Comparison of ENCODE assay signal across 8 cellular contexts in the genomic region with DNA sequence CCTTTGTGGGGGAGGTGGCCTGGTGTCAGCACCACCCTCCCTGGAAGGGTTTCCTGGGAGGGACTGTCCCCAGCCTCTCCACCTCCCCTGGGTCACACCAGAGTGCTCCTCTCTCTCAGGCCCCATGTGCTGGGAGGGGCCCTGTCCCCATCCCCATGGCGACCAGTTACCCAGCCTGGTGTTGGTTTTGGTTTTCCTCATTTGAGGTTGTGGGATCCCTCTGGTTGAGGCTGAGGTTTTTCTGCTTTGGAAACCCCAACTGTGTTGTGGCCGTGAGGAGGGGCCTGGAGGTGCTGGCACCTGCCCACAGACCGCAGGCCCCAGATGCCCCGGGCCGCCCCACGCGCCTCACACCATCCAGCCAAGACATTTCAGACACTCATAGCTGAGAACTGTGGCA.
DNase-seq lines count a peak whose midpoint lies in the region; ATAC-seq lines count a peak whose summit lies in the region.

No MANE protein-coding gene starts in this region.

- H3K4me3 Mint-ChIP-seq in CD4-positive, alpha-beta memory T cell, result peak overlapping the region in 4 of 8 donors; percentile 35 to 44 (median 37)

- no peaks in the 10 kb centered on the region for H3K36me3 ChIP-seq in CD4-positive, alpha-beta memory T cell (ENCODE audit: insufficient read depth, low read length)

- peak; percentile 62 for ATAC-seq in GM19452 (IDR thresholded peaks at IDR 0.05; ENCODE audit: unreplicated experiment)
- peak; percentile 68 for ATAC-seq in HG03460 (IDR thresholded peaks at IDR 0.05; ENCODE audit: unreplicated experiment)

- H3K36me3 Mint-ChIP-seq in CD4-positive, alpha-beta memory T cell, result peaks cover 0 to 9% of the 10 kb centered on the region in 2 donors

- peaks cover 43% of the 10 kb centered on the region for H3K4me1 ChIP-seq in CD4-positive, alpha-beta memory T cell (ENCODE audit: insufficient read depth, low read length)

- intact Hi-C loops in CD4-positive, alpha-beta memory T cell (cut with micrococcal nuclease), result no loop called here

- H3K9me3 ChIP-seq in CD4-positive, alpha-beta memory T cell (ENCODE audit: control insufficient read depth in 1 of 2, low read length in 2 of 2), result no peaks in the 10 kb centered on the region

- peak; percentile 46 to 67 (median 49) for DNase-seq in CD4-positive, alpha-beta memory T cell
- DNase-seq in activated T-cell treated with anti-CD3 and anti-CD28 coated beads, Interleukin-2, amount 50 U/mL, for 1 hour, result peak; percentile 49
- peak; percentile 46 for DNase-seq in stimulated activated CD8-positive, alpha-beta memory T cell treated with anti-CD3 and anti-CD28 coated beads, Interleukin-12 subunit alpha, Interleukin-12 subunit beta, amount 100 ng/mL, for 4 hours (ENCODE audit: low read depth)
- DNase-seq in inferior parietal cortex (ENCODE audit: extremely low spot score) (no peak), G401 (ENCODE audit: low spot score) (no peak), AML-193 (lab: John Stamatoyannopoulos, UW) (no peak)

- peaks cover 28 to 72% (median 45%) of the 10 kb centered on the region in 4 donors for H3K4me1 Mint-ChIP-seq in CD4-positive, alpha-beta memory T cell

- peak overlapping the region in 4 of 7 donors; percentile 2 to 78 (median 36) for H3K27ac Mint-ChIP-seq in CD4-positive, alpha-beta memory T cell

- H3K9me3 Mint-ChIP-seq in CD4-positive, alpha-beta memory T cell, result no peaks in the 10 kb centered on the region

- no peaks in the 10 kb centered on the region for H3K27me3 ChIP-seq in CD4-positive, alpha-beta memory T cell (ENCODE audit: insufficient read depth, low read length)

- H3K27ac ChIP-seq in CD4-positive, alpha-beta memory T cell (ENCODE audit: low read depth, low read length), result no peak overlapping the region

- CTCF ChIA-PET in CD4-positive, alpha-beta memory T cell (lab: Charles Lee; ENCODE audit: partially characterized antibody), result no interaction called here

- in situ Hi-C loops in G401 (cut with HindIII; ENCODE audit: low sequenced_read_pairs), result no loop called here

- no peak overlapping the region for H3K4me3 ChIP-seq in CD4-positive, alpha-beta memory T cell (ENCODE audit: low read length in 2 of 2)

- POLR2A ChIA-PET in CD4-positive, alpha-beta memory T cell (lab: Charles Lee; ENCODE audit: partially characterized antibody), result no interaction called here

- peaks cover 0 to 7% of the 10 kb centered on the region in 2 donors for H3K27me3 Mint-ChIP-seq in CD4-positive, alpha-beta memory T cell

Comparison
In these comparisons a context has a peak if more than half of its experiments do, and no peak if none do; other contexts are left out.
1. DNase-seq: peak in CD4-positive, alpha-beta memory T cell (5 of 5), activated T-cell treated with anti-CD3 and anti-CD28 coated beads, Interleukin-2, amount 50 U/mL, for 1 hour (single experiment) and stimulated activated CD8-positive, alpha-beta memory T cell treated with anti-CD3 and anti-CD28 coated beads, Interleukin-12 subunit alpha, Interleukin-12 subunit beta, amount 100 ng/mL, for 4 hours (single experiment); none in inferior parietal cortex (single experiment), G401 (single experiment) and AML-193 (0 of 2).